ENCODE assay signal across 9 cellular contexts in the genomic region with DNA sequence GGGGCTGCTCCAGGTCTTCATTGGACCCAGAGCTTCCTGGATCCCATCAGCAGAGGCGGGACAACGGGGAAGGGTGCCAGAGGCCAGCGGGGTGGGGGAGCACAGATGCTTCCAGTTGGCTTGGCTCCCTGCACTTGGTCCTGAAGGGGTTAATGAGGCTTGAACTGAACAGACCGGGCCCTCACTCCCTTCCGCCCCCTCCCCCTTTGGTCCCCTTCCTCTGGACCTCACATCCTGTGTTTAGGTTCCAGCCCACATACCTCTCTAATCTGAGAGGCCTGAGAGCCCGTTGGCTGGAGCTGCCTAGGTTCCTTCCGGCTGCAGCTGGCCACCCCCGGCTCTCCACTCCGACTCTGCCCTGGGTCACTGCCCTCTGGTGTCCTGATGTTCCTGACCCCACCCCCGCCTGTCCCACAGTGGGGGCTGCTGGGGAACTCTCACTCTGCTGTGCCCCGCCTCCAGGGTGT. TPM values are rescaled to one million over a fixed set of nuclear protein-coding genes. Genes with fewer than 3 reads are reported as not detected.
DNase-seq lines count a peak whose midpoint lies in the region; ATAC-seq and TF ChIP-seq lines count a peak whose summit lies in the region.
"Had no signal": no experiment of that assay in that cellular context is flagged by ENCODE, and none has a peak within 500 bp of the region (broad histone marks: within the 10 kb centered on the region; RNA-seq: fewer than 3 reads in every experiment).

No MANE protein-coding gene starts in this region.

- H3K4me3 ChIP-seq in HUES6 (ENCODE audit: low read depth, low read length): peak overlapping the region; percentile 9; the same call in 1 of the 2 replicates
- H3K4me3 ChIP-seq in breast epithelium: peak overlapping the region in 1 of 3 donors; percentile 49
- H3K4me3 ChIP-seq in MM.1S (ENCODE audit: low read length): no peak overlapping the region
- H3K4me3 ChIP-seq: SJSA1 had no signal

- intact Hi-C loops in breast epithelium (cut with DNase I; ENCODE audit: low total_unique reads) (no loop called here), head of caudate nucleus (cut with DNase I) (no loop called here)

- H3K4me1 ChIP-seq in HUES6 (ENCODE audit: control insufficient read depth, insufficient read depth, low read length) (peaks cover 68% of the 10 kb centered on the region), breast epithelium (peaks cover 48 to 60% of the 10 kb centered on the region in 2 donors), MM.1S (ENCODE audit: low read length) (peaks cover 14% of the 10 kb centered on the region)

- H2AFZ ChIP-seq in MM.1S (ENCODE audit: low read length): no peak overlapping the region

- H3K9ac ChIP-seq in HUES6 (ENCODE audit: low read length) (peak overlapping the region; percentile 26), MM.1S (ENCODE audit: low read length) (no peak overlapping the region)

- H3K27ac ChIP-seq in HUES6 (ENCODE audit: low read depth, low read length) (peak overlapping the region; percentile 30; the same call in 1 of the 2 replicates), breast epithelium (peak overlapping the region; percentile 98 to 100), substantia nigra (ENCODE audit: low read depth, low read length, poor library complexity, severe bottlenecking) (peak overlapping the region; percentile 100), MM.1S (ENCODE audit: low read length) (no peak overlapping the region)

- no peak for TF ChIP-seq POLR2A in breast epithelium (IDR thresholded peaks at IDR 0.05)

- H3F3A ChIP-seq in MM.1S (ENCODE audit: insufficient read depth, low read length): peaks cover 11% of the 10 kb centered on the region

- H3K27me3 ChIP-seq in HUES6 (ENCODE audit: control insufficient read depth, insufficient read depth, low read length): no peaks in the 10 kb centered on the region
- H3K27me3 ChIP-seq in breast epithelium: no peaks in the 10 kb centered on the region
- H3K27me3 ChIP-seq in MM.1S (replicated peaks; ENCODE audit: insufficient read depth, low read length): no peaks in the 10 kb centered on the region
- H3K27me3 ChIP-seq: SJSA1 had no signal

- H3K36me3 ChIP-seq in HUES6 (ENCODE audit: control insufficient read depth, insufficient read depth, low read length) (peaks cover 24% of the 10 kb centered on the region), breast epithelium (no peaks in the 10 kb centered on the region), MM.1S (replicated peaks; ENCODE audit: insufficient read depth, low read length) (no peaks in the 10 kb centered on the region; the same call in 1 of the 2 replicates)

- peaks cover 21% of the 10 kb centered on the region for H3K79me2 ChIP-seq in MM.1S (ENCODE audit: low read length)

- no peak overlapping the region for H3K4me2 ChIP-seq in MM.1S (ENCODE audit: low read depth, low read length)

- no peaks in the 10 kb centered on the region for H4K20me1 ChIP-seq in MM.1S (ENCODE audit: insufficient read depth, low read length)

- TF ChIP-seq CTCF in breast epithelium (IDR thresholded peaks at IDR 0.05) (no peak), MM.1S (IDR thresholded peaks at IDR 0.05; ENCODE audit: low read length) (no peak)

- ATAC-seq in HG03025 (IDR thresholded peaks at IDR 0.05; ENCODE audit: low FRiP score, unreplicated experiment): no peak

- no peaks in the 10 kb centered on the region for H3K9me2 ChIP-seq in MM.1S (replicated peaks; ENCODE audit: insufficient read depth, low read length)

- DNase-seq in breast epithelium (ENCODE audit: low spot score in 2 of 2): no peak
- peak; percentile 70 for DNase-seq in kidney tubule cell (ENCODE audit: low spot score)
- DNase-seq in substantia nigra (lab: John Stamatoyannopoulos, UW): peak in 1 of 49 donors; percentile 72
- DNase-seq in MM.1S: no peak
- no peak for DNase-seq in effector CD4-positive, alpha-beta T cell
- no peak for DNase-seq in head of caudate nucleus

- no peaks in the 10 kb centered on the region for H3K9me3 ChIP-seq in HUES6 (ENCODE audit: control insufficient read depth, insufficient read depth, low read depth, low read length)
- H3K9me3 ChIP-seq in breast epithelium: no peaks in the 10 kb centered on the region
- no peaks in the 10 kb centered on the region for H3K9me3 ChIP-seq in MM.1S (replicated peaks; ENCODE audit: insufficient read depth, low read length)
- H3K9me3 ChIP-seq: SJSA1 had no signal

RNA-seq across cellular contexts. Expression of a gene that starts 32.3 kb away (rescaled TPM):
- 10 to 100 TPM; 34.2 to 83.4 (median 71.1) TPM for total RNA-seq in breast epithelium

RNA-seq across cellular contexts. Expression of a gene that starts 32.9 kb away (rescaled TPM):
- total RNA-seq in breast epithelium: 10 to 100 TPM; 18.7 to 74.7 (median 35.7) TPM

RNA-seq across cellular contexts. Expression of a gene that starts 34.6 kb away (rescaled TPM):
- 10 to 100 TPM in 2 of 3 donors, 1 to 10 TPM in 1; 4.3 to 18.4 (median 18.1) TPM for total RNA-seq in breast epithelium
